Comparison of ENCODE assay signal across 8 cellular contexts in genomic region chr10:73956476-73957338, GRCh38. TPM values are rescaled to one million over a fixed set of nuclear protein-coding genes. Genes with fewer than 3 reads are reported as not detected.
A peak's percentile ranks its signal among the peaks of the same experiment; 100 is the strongest.
DNase-seq lines count a peak whose midpoint lies in the region; ATAC-seq and TF ChIP-seq lines count a peak whose summit lies in the region.

No MANE protein-coding gene starts in this region.

- no peaks in the 10 kb centered on the region for H3K36me3 ChIP-seq in esophagus muscularis mucosa
- no peaks in the 10 kb centered on the region for H3K36me3 ChIP-seq in neutrophil

- H3K27me3 ChIP-seq in esophagus muscularis mucosa (no peaks in the 10 kb centered on the region), neutrophil (no peaks in the 10 kb centered on the region)

- ATAC-seq in GM19043 (IDR thresholded peaks at IDR 0.05; ENCODE audit: low read depth, unreplicated experiment) (peak; percentile 53), HG03469 (IDR thresholded peaks at IDR 0.05; ENCODE audit: unreplicated experiment) (peak; percentile 43)

- no peak for TF ChIP-seq POLR2A in esophagus muscularis mucosa (IDR thresholded peaks at IDR 0.05; ENCODE audit: low read depth)

- DNase-seq in Ammon's horn (ENCODE audit: low spot score) = peak; percentile 24
- peak; percentile 24 for DNase-seq in T-helper 22 cell (ENCODE audit: low read depth)
- DNase-seq in esophagus muscularis mucosa (ENCODE audit: extremely low spot score) = no peak
- no peak for DNase-seq in DMS79 (lab: John Stamatoyannopoulos, UW)
- no peak for DNase-seq in HPDE6-E6E7 (ENCODE audit: extremely low spot score)

- no peak for TF ChIP-seq EP300 in esophagus muscularis mucosa (IDR thresholded peaks at IDR 0.05)

- H3K27ac ChIP-seq in esophagus muscularis mucosa (replicated peaks in 1 of 4) = peak overlapping the region; percentile 68 to 80 (median 76)
- peak overlapping the region; percentile 97 for H3K27ac ChIP-seq in neutrophil

- intact Hi-C loops in esophagus muscularis mucosa (cut with DNase I) = no loop called here

- TF ChIP-seq CTCF in esophagus muscularis mucosa (IDR thresholded peaks at IDR 0.05) (no peak), neutrophil (IDR thresholded peaks at IDR 0.05) (no peak)

- 45% methylated on average over 9 of the region's 9 CpGs for WGBS in esophagus muscularis mucosa

- H3K9me3 ChIP-seq in esophagus muscularis mucosa (no peaks in the 10 kb centered on the region), neutrophil (no peaks in the 10 kb centered on the region)

- H3K4me3 ChIP-seq in esophagus muscularis mucosa (no peak overlapping the region), neutrophil (ENCODE audit: low read depth in 1 of 2, low read length in 1 of 2) (peak overlapping the region; percentile 19 to 56)

- H3K4me1 ChIP-seq in esophagus muscularis mucosa = peaks cover 11 to 24% (median 21%) of the 10 kb centered on the region in 4 donors
- peaks cover 67 to 76% of the 10 kb centered on the region in 2 experiments for H3K4me1 ChIP-seq in neutrophil (ENCODE audit: control insufficient read depth in 1 of 2, insufficient read depth in 1 of 2, low read depth in 1 of 2, low read length in 1 of 2)

RNA-seq across cellular contexts. Expression of gene VCL, which starts 41.2 kb away (rescaled TPM):
- 100 to 1,000 TPM; 412 to 555 (median 448) TPM for total RNA-seq in esophagus muscularis mucosa

RNA-seq across cellular contexts. Expression of gene PLAU, which starts 45.8 kb away (rescaled TPM):
- total RNA-seq in esophagus muscularis mucosa = 10 to 100 TPM in 1 of 4 donors, 1 to 10 TPM in 3; 4.2 to 38.3 (median 6.9) TPM

Comparison
In these comparisons a context has a peak if more than half of its experiments do, and no peak if none do; other contexts are left out.
1. DNase-seq: peak in Ammon's horn (single experiment) and T-helper 22 cell (single experiment); none in esophagus muscularis mucosa (single experiment), DMS79 (single experiment) and HPDE6-E6E7 (single experiment).
2. H3K4me3 ChIP-seq: peak in neutrophil (2 of 2); none in esophagus muscularis mucosa (0 of 4).